ENCODE assay signal across 17 cellular contexts in the genomic region with DNA sequence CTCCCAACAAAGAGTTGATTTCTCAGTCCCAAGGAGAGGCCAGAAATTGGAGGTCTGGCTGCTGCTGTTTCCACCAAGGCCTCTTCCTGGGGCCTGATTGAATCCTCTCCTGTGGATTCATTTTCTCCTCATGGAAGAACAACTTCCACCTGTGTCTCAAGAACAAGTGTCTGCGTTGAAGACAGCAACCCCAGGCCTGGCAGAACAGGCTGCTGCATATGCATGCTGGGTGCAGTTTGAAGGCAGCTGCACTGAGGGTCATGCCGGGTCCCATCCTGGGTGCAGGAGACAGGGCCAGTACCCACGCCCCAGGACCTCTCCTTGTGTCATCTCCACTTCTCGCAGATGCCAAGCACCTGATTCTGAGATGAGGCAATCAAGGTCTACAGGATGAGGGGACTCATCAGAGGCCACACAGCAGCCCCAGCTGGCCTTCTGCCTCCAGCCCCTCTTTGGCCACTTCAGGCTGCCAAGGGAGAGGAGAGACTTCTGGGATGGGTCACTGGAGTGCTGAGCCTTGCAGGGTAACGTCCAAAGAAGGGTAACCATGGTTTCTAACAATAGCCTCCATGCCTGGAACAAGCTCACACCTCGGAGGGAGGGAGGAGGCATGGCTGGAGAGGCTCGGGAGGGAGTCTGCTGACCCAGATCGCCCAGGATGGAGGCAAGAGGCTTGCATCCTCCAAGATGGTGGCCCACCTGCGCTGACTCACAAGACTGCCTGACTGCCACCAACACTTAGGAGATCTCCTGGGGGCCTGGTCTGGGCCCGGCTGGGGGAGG. TPM values are rescaled to one million over a fixed set of nuclear protein-coding genes. Genes with fewer than 3 reads are reported as not detected.
DNase-seq lines count a peak whose midpoint lies in the region; ATAC-seq, FAIRE-seq and TF ChIP-seq lines count a peak whose summit lies in the region.
"Had no signal": no experiment of that assay in that cellular context is flagged by ENCODE, and none has a peak within 500 bp of the region (broad histone marks: within the 10 kb centered on the region; RNA-seq: fewer than 3 reads in every experiment).

No MANE protein-coding gene starts in this region.

- no peaks in the 10 kb centered on the region for H3K27me3 Mint-ChIP-seq in activated CD8-positive, alpha-beta T cell treated with anti-CD3 and anti-CD28 coated beads, Interleukin-2, amount 10 ng/mL, durations not matched to agents 7 days and 5 days (ENCODE audit: low read depth)

- H3K4me1 Mint-ChIP-seq in activated CD8-positive, alpha-beta T cell treated with anti-CD3 and anti-CD28 coated beads, Interleukin-2, amount 10 ng/mL, durations not matched to agents 7 days and 5 days (ENCODE audit: low read depth) = no peaks in the 10 kb centered on the region
- H3K4me1 Mint-ChIP-seq: CD4-positive, alpha-beta memory T cell had no signal

- peak; percentile 73 for FAIRE-seq in HTR-8/SVneo (lab: Jason Lieb, UNC)
- FAIRE-seq: G401.6, GM12892, H1 had no signal

- no peak for TF ChIP-seq CTCF in heart left ventricle (IDR thresholded peaks at IDR 0.05)

- peaks cover 0 to 5% (median 0%) of the 10 kb centered on the region in 12 donors for H3K9me3 ChIP-seq in heart left ventricle
- H3K9me3 ChIP-seq in right cardiac atrium (ENCODE audit: control insufficient read depth, low read length) = no peaks in the 10 kb centered on the region
- H3K9me3 ChIP-seq: Caco-2 had no signal

- no peaks in the 10 kb centered on the region for H3K36me3 Mint-ChIP-seq in activated CD8-positive, alpha-beta T cell treated with anti-CD3 and anti-CD28 coated beads, Interleukin-2, amount 10 ng/mL, durations not matched to agents 7 days and 5 days (ENCODE audit: low read depth)
- H3K36me3 Mint-ChIP-seq: CD4-positive, alpha-beta memory T cell had no signal

- no peak overlapping the region for H3K27ac Mint-ChIP-seq in activated CD8-positive, alpha-beta T cell treated with anti-CD3 and anti-CD28 coated beads, Interleukin-2, amount 10 ng/mL, durations not matched to agents 7 days and 5 days

- no peak for TF ChIP-seq POLR2A in heart left ventricle (IDR thresholded peaks at IDR 0.05)

- H3K4me1 ChIP-seq in heart left ventricle (peaks cover 0 to 30% (median 0%) of the 10 kb centered on the region in 12 donors), right cardiac atrium (ENCODE audit: control insufficient read depth, insufficient read depth, low read length) (peaks cover 5% of the 10 kb centered on the region)
- H3K4me1 ChIP-seq: Caco-2 had no signal

- H3K27me3 ChIP-seq in heart left ventricle = no peaks in the 10 kb centered on the region
- no peaks in the 10 kb centered on the region for H3K27me3 ChIP-seq in right cardiac atrium (ENCODE audit: control insufficient read depth, insufficient read depth)

- CTCF ChIA-PET in activated CD8-positive, alpha-beta T cell treated with anti-CD3 and anti-CD28 coated beads, Interleukin-2, amount 10 ng/mL, durations not matched to agents 7 days and 5 days (lab: Charles Lee) = no interaction called here

- intact Hi-C loops in heart left ventricle (cut with DNase I) (no loop called here), cardiac septum (cut with DNase I) (no loop called here), right cardiac atrium (cut with DNase I) (no loop called here)

- POLR2A ChIA-PET in activated CD8-positive, alpha-beta T cell treated with anti-CD3 and anti-CD28 coated beads, Interleukin-2, amount 10 ng/mL, durations not matched to agents 7 days and 5 days (lab: Charles Lee) = no interaction called here

- H3K27ac ChIP-seq in heart left ventricle (no peak overlapping the region), right cardiac atrium (ENCODE audit: low read length) (no peak overlapping the region)
- H3K27ac ChIP-seq: GM23248 had no signal

- no peak overlapping the region for H3K4me3 Mint-ChIP-seq in activated CD8-positive, alpha-beta T cell treated with anti-CD3 and anti-CD28 coated beads, Interleukin-2, amount 10 ng/mL, durations not matched to agents 7 days and 5 days
- H3K4me3 Mint-ChIP-seq: CD4-positive, alpha-beta memory T cell; H9 had no signal

- peaks cover 8% of the 10 kb centered on the region for H3K9me3 Mint-ChIP-seq in activated CD8-positive, alpha-beta T cell treated with anti-CD3 and anti-CD28 coated beads, Interleukin-2, amount 10 ng/mL, durations not matched to agents 7 days and 5 days (ENCODE audit: insufficient read depth)
- H3K9me3 Mint-ChIP-seq: H9 had no signal

- 43 to 76% (median 65%) methylated on average over 5 to 10 of the region's 10 CpGs for WGBS in heart left ventricle, 4 donors
- 63% methylated on average over 10 of the region's 10 CpGs for WGBS in right cardiac atrium

- H3K36me3 ChIP-seq in heart left ventricle = no peaks in the 10 kb centered on the region

- DNase-seq in heart left ventricle = peak in 1 of 5 donors; percentile 36
- no peak for DNase-seq in cardiac septum (ENCODE audit: low spot score)
- DNase-seq in HTR-8/SVneo (ENCODE audit: insufficient read length, low spot score) = no peak
- DNase-seq in right cardiac atrium = peak in 1 of 3 donors; percentile 57
- no peak for DNase-seq in activated CD8-positive, alpha-beta T cell treated with anti-CD3 and anti-CD28 coated beads, Interleukin-2, amount 10 ng/mL, durations not matched to agents 7 days and 5 days
- DNase-seq: C1 segment of cervical spinal cord; Caco-2; CD4-positive, alpha-beta memory T cell; DND-41; GM23248; H9 had no signal

- ATAC-seq in heart left ventricle = peak in 3 of 4 donors; percentile 19 to 42 (median 25)
- peak; percentile 5 to 64 for ATAC-seq in right cardiac atrium
- ATAC-seq in activated CD8-positive, alpha-beta T cell treated with anti-CD3 and anti-CD28 coated beads, Interleukin-2, amount 10 ng/mL, durations not matched to agents 7 days and 5 days = no peak
- ATAC-seq in GM19452 (IDR thresholded peaks at IDR 0.05; ENCODE audit: unreplicated experiment) = no peak
- ATAC-seq: HCT116 had no signal

- H3K4me3 ChIP-seq in heart left ventricle = no peak overlapping the region
- H3K4me3 ChIP-seq in right cardiac atrium (ENCODE audit: low read length) = no peak overlapping the region
- H3K4me3 ChIP-seq: GM23248 had no signal

RNA-seq across cellular contexts. Expression of a gene that starts 30.0 kb away (rescaled TPM):
- total RNA-seq in heart left ventricle (10 to 100 TPM in 4 of 9 donors, 1 to 10 TPM in 5; 6.0 to 23.0 (median 9.7) TPM), cardiac septum (6.2 TPM), right cardiac atrium (10 to 100 TPM; 37.1 to 61.7 (median 48.7) TPM)
- polyA plus RNA-seq in heart left ventricle (1 to 10 TPM; 5.1 to 8.3 TPM), right cardiac atrium (25.7 TPM)
- total RNA-seq in activated CD8-positive, alpha-beta T cell treated with anti-CD3 and anti-CD28 coated beads, Interleukin-2, amount 10 ng/mL, durations not matched to agents 7 days and 5 days = not detected
- total RNA-seq: CD4-positive, alpha-beta memory T cell; GM23248 had no signal
- polyA plus RNA-seq: BJ; CD4-positive, alpha-beta memory T cell had no signal

Comparison
In these comparisons a context has a peak if more than half of its experiments do, and no peak if none do; other contexts are left out.
1. ATAC-seq: peak in heart left ventricle (3 of 4) and right cardiac atrium (2 of 2); none in activated CD8-positive, alpha-beta T cell treated with anti-CD3 and anti-CD28 coated beads, Interleukin-2, amount 10 ng/mL, durations not matched to agents 7 days and 5 days (single experiment) and GM19452 (single experiment).